22 cellular contexts compared by ENCODE assay signal in genomic region chr9:88497224-88497623, GRCh38. TPM values are rescaled to one million over a fixed set of nuclear protein-coding genes. Genes with fewer than 3 reads are reported as not detected.
"Had no signal": no experiment of that assay in that cellular context is flagged by ENCODE, and none has a peak within 500 bp of the region (broad histone marks: within the 10 kb centered on the region; RNA-seq: fewer than 3 reads in every experiment).

No MANE protein-coding gene starts in this region.

- H3K9me3 ChIP-seq: esophagus muscularis mucosa, gastroesophageal sphincter, heart left ventricle, left lung, lower lobe of right lung had no signal

- FAIRE-seq: colon, endothelial cell of umbilical vein, frontal cortex, islet of Langerhans, keratinocyte had no signal

- H3K4me2 ChIP-seq: hepatocyte had no signal

- H2AFZ ChIP-seq: hepatocyte had no signal

- H3K27me3 ChIP-seq: esophagus muscularis mucosa, foreskin keratinocyte, gastroesophageal sphincter, heart left ventricle, hepatocyte, left lung had no signal

- H3K4me3 ChIP-seq: coronary artery, esophagus muscularis mucosa, gastroesophageal sphincter, heart left ventricle, hepatocyte, left lung, lower lobe of right lung had no signal

- DNase-seq: effector CD4-positive, alpha-beta T cell; effector memory CD4-positive, alpha-beta T cell; foreskin keratinocyte; heart left ventricle; hypothalamus; left cardiac atrium; left lung; left ventricle myocardium superior; lower lobe of right lung; mesenchymal stem cell; midbrain had no signal

- H3K4me1 ChIP-seq: esophagus muscularis mucosa, foreskin keratinocyte, gastroesophageal sphincter, left lung, lower lobe of right lung had no signal

- H3K4me3 Mint-ChIP-seq: dendritic cell treated with granulocyte-macrophage colony-stimulating factor and Interleukin-4, amounts not matched to agents 40 ng/mL and 50 ng/mL, for 4 days had no signal

- H3K27ac Mint-ChIP-seq: dendritic cell treated with granulocyte-macrophage colony-stimulating factor and Interleukin-4, amounts not matched to agents 40 ng/mL and 50 ng/mL, for 4 days had no signal

- H3K79me2 ChIP-seq: hepatocyte had no signal

- ATAC-seq: foreskin keratinocyte, gastroesophageal sphincter, heart left ventricle, left cardiac atrium, left lung, left ventricle myocardium superior, lower lobe of right lung had no signal

- H3K27me3 Mint-ChIP-seq: dendritic cell treated with granulocyte-macrophage colony-stimulating factor and Interleukin-4, amounts not matched to agents 40 ng/mL and 50 ng/mL, for 4 days had no signal

- H3K9me3 Mint-ChIP-seq: dendritic cell treated with granulocyte-macrophage colony-stimulating factor and Interleukin-4, amounts not matched to agents 40 ng/mL and 50 ng/mL, for 4 days had no signal

- H3K36me3 ChIP-seq: esophagus muscularis mucosa, gastroesophageal sphincter, heart left ventricle, left lung, lower lobe of right lung had no signal

- H3K27ac ChIP-seq: coronary artery, esophagus muscularis mucosa, foreskin keratinocyte, gastroesophageal sphincter, heart left ventricle, hepatocyte, left lung, lower lobe of right lung had no signal

RNA-seq across cellular contexts. Expression of gene NXNL2, which starts 37.8 kb away (rescaled TPM):
- total RNA-seq: endothelial cell of umbilical vein, foreskin keratinocyte, heart left ventricle, left cardiac atrium, left ventricle myocardium superior, mononuclear cell had no signal
